ENCODE assay signal across 16 cellular contexts in the genomic region with DNA sequence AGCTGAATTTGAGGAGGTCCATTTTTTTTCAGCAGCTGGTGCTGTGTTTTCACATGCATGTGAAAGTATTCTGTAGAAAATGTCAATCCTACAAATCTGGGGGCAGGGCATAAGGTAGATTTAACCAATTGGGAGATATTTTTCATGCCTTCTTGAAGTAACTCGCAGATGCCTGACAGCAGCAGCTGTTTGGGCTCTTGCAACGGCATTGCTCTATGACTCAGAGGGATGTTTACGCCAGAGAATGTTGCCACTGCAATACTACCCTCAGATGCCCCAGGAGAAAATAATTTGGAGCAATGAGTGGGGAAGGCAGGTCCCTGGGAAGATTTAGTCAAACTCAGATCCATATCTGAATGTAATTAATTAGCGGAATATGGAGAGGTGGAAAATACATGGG. TPM values are rescaled to one million over a fixed set of nuclear protein-coding genes. Genes with fewer than 3 reads are reported as not detected.
DNase-seq lines count a peak whose midpoint lies in the region; TF ChIP-seq lines count a peak whose summit lies in the region.
"Had no signal": no experiment of that assay in that cellular context is flagged by ENCODE, and none has a peak within 500 bp of the region (broad histone marks: within the 10 kb centered on the region; RNA-seq: fewer than 3 reads in every experiment).

No MANE protein-coding gene starts in this region.

- H3K27me3 ChIP-seq in right atrium auricular region, result no peaks in the 10 kb centered on the region
- no peaks in the 10 kb centered on the region for H3K27me3 ChIP-seq in sigmoid colon

- in situ Hi-C loops in SK-MEL-5 (cut with HindIII; ENCODE audit: low pct_unique_long_range_greater_than_20kb, low sequenced_read_pairs), result no loop called here

- H3K4me3 ChIP-seq in right atrium auricular region (no peak overlapping the region), sigmoid colon (no peak overlapping the region)
- H3K4me3 ChIP-seq: skin epidermis had no signal

- DNase-seq in A172 (ENCODE audit: low spot score) (peak; percentile 5), HCEC 1CT (peak; percentile 73), SK-MEL-5 (ENCODE audit: low read depth, low spot score) (peak; percentile 20), right atrium auricular region (ENCODE audit: low spot score) (peak; percentile 61), DMS114 treated with DMSO at 0.1 percent for 48 hours (lab: John Stamatoyannopoulos, UW; ENCODE audit: unreplicated experiment) (no peak), amygdala (lab: John Stamatoyannopoulos, UW) (no peak), sigmoid colon (no peak), NCI-H510A (lab: John Stamatoyannopoulos, UW) (no peak)
- DNase-seq: activated T-cell treated with anti-CD3 and anti-CD28 coated beads, Interleukin-2, amount 50 U/mL, for 1 hour; caudate nucleus; midbrain; NCI-H1092 treated with DMSO at 0.1 percent for 48 hours; stimulated activated CD8-positive, alpha-beta memory T cell treated with anti-CD3 and anti-CD28 coated beads, Interleukin-4, amount 100 ng/mL, for 48 hours had no signal

- TF ChIP-seq POLR2A in sigmoid colon (IDR thresholded peaks at IDR 0.05), result no peak

- H3K9me3 ChIP-seq in right atrium auricular region (no peaks in the 10 kb centered on the region), sigmoid colon (no peaks in the 10 kb centered on the region)

- WGBS in sigmoid colon, 2 donors, result 59 to 65% methylated on average over 4 of the region's 4 CpGs

- no peaks in the 10 kb centered on the region for H3K36me3 ChIP-seq in right atrium auricular region
- H3K36me3 ChIP-seq in sigmoid colon, result no peaks in the 10 kb centered on the region

- no peaks in the 10 kb centered on the region for H3K4me1 ChIP-seq in right atrium auricular region
- H3K4me1 ChIP-seq in sigmoid colon, result no peaks in the 10 kb centered on the region

- TF ChIP-seq CTCF in right atrium auricular region (IDR thresholded peaks at IDR 0.05), result no peak
- TF ChIP-seq CTCF in sigmoid colon (IDR thresholded peaks at IDR 0.05), result no peak

- TF ChIP-seq EP300 in sigmoid colon (IDR thresholded peaks at IDR 0.05), result no peak

- H3K27ac ChIP-seq in right atrium auricular region, result no peak overlapping the region
- no peak overlapping the region for H3K27ac ChIP-seq in sigmoid colon
- H3K27ac ChIP-seq: C4-2B, skin epidermis had no signal

- intact Hi-C loops in sigmoid colon (cut with DNase I), result no loop called here

RNA-seq across cellular contexts. Expression of a gene that starts 42.5 kb away (rescaled TPM):
- total RNA-seq in A172 (2014; rRNA removed; shearing (Covaris generic)), result not detected in 2 replicates
- not detected in 2 replicates for total RNA-seq in SK-MEL-5 (2014; rRNA removed; shearing (Covaris generic))
- 0.15 TPM in 1 of 2 replicates, not detected in the other for polyA plus RNA-seq in SK-MEL-5 (2015; cell fraction: cytosol; rRNA removed)
- polyA plus RNA-seq in SK-MEL-5 (2015; cell fraction: nucleus; rRNA removed), result 0.94 TPM in 1 of 2 replicates, not detected in the other
- 1 to 10 TPM; 2.1 to 3.0 TPM for total RNA-seq in right atrium auricular region
- total RNA-seq in sigmoid colon, result 1 to 10 TPM in 1 of 4 donors, under 1 TPM in 3; 0.16 to 2.1 (median 0.55) TPM
- 10 to 100 TPM in 1 of 3 donors, 1 to 10 TPM in 2; 3.9 to 18.6 (median 6.7) TPM for polyA plus RNA-seq in sigmoid colon
- total RNA-seq: glomerular endothelial cell had no signal

Comparison
In these comparisons a context has a peak if more than half of its experiments do, and no peak if none do; other contexts are left out.
1. DNase-seq: peak in A172 (single experiment), HCEC 1CT (single experiment), SK-MEL-5 (single experiment) and right atrium auricular region (single experiment); none in DMS114 treated with DMSO at 0.1 percent for 48 hours (single experiment), amygdala (0 of 56), sigmoid colon (single experiment) and NCI-H510A (single experiment).